In the genomic region with DNA sequence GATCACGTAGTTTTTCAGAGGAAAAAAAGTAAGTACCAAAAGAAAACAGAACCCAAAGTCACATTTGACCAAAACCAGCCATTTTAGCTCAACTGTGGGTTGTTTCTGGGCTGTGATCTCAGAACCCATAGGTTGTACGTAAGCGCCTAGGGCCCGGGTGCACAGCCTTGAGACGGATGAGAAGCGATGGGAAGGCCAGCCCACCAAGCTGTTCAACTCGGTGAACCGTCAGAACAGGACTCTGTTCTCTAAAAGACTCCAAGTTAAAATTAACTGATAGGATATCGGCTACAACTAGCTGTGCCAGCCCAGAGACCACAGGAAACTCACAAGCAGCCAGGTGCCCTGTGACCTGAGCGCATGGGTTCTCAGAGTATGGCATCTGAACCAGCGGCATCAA, we compare ENCODE assay signal across 17 cellular contexts. TPM values are rescaled to one million over a fixed set of nuclear protein-coding genes. Genes with fewer than 3 reads are reported as not detected.
DNase-seq lines count a peak whose midpoint lies in the region; ATAC-seq and TF ChIP-seq lines count a peak whose summit lies in the region.
"Had no signal": no experiment of that assay in that cellular context is flagged by ENCODE, and none has a peak within 500 bp of the region (broad histone marks: within the 10 kb centered on the region; RNA-seq: fewer than 3 reads in every experiment).

No MANE protein-coding gene starts in this region.

- TF ChIP-seq CTCF in HFFc6 (IDR thresholded peaks at IDR 0.05) (no peak), endodermal cell (conservative IDR thresholded peaks at IDR 0.05) (no peak)

- no peak for DNase-seq in activated T-cell treated with anti-CD3 and anti-CD28 coated beads, Interleukin-2, amount 50 U/mL, for 24 hours
- DNase-seq in activated T-cell treated with anti-CD3 and anti-CD28 coated beads, Interleukin-2, amount 50 U/mL, for 4 hours: no peak
- DNase-seq in HFFc6 (no peak), endodermal cell (no peak), middle frontal gyrus (ENCODE audit: extremely low spot score, low spot score) (no peak), 8988T (no peak)
- DNase-seq in stimulated activated naive B cell treated with anti-CD40 and anti-IgM and Interleukin-4, amounts not matched to agents 10 μg/mL and 1 μg/mL and 100 μg/mL, for 72 hours: no peak
- DNase-seq: Caco-2, NCI-H1930, NCI-H2171, NCI-H774, PC-9 had no signal

- H3K27me3 ChIP-seq in endodermal cell (ENCODE audit: control insufficient read depth, insufficient read depth, low read length, poor library complexity, severe bottlenecking): no peaks in the 10 kb centered on the region

- H3K9me3 Mint-ChIP-seq in activated T-cell treated with anti-CD3 and anti-CD28 coated beads, Interleukin-2, amount 50 U/mL, for 24 hours: no peaks in the 10 kb centered on the region
- H3K9me3 Mint-ChIP-seq in activated T-cell treated with anti-CD3 and anti-CD28 coated beads, Interleukin-2, amount 50 U/mL, for 4 hours: no peaks in the 10 kb centered on the region
- H3K9me3 Mint-ChIP-seq in HFFc6 (no peaks in the 10 kb centered on the region), endodermal cell (no peaks in the 10 kb centered on the region)
- no peaks in the 10 kb centered on the region for H3K9me3 Mint-ChIP-seq in stimulated activated naive B cell treated with anti-CD40 and anti-IgM and Interleukin-4, amounts not matched to agents 10 μg/mL and 1 μg/mL and 100 μg/mL, for 72 hours
- H3K9me3 Mint-ChIP-seq: IgD-negative memory B cell had no signal

- no peak overlapping the region for H3K4me3 Mint-ChIP-seq in activated T-cell treated with anti-CD3 and anti-CD28 coated beads, Interleukin-2, amount 50 U/mL, for 24 hours
- no peak overlapping the region for H3K4me3 Mint-ChIP-seq in activated T-cell treated with anti-CD3 and anti-CD28 coated beads, Interleukin-2, amount 50 U/mL, for 4 hours
- H3K4me3 Mint-ChIP-seq in HFFc6 (no peak overlapping the region), endodermal cell (no peak overlapping the region)
- no peak overlapping the region for H3K4me3 Mint-ChIP-seq in stimulated activated naive B cell treated with anti-CD40 and anti-IgM and Interleukin-4, amounts not matched to agents 10 μg/mL and 1 μg/mL and 100 μg/mL, for 72 hours
- H3K4me3 Mint-ChIP-seq: IgD-negative memory B cell had no signal

- H3K4me3 ChIP-seq in endodermal cell (ENCODE audit: low read length): no peak overlapping the region
- H3K4me3 ChIP-seq: HAP-1, PC-9 had no signal

- H3K27ac ChIP-seq in endodermal cell (ENCODE audit: low read depth, low read length): no peak overlapping the region
- H3K27ac ChIP-seq: C4-2B, PC-9 had no signal

- H3K9ac ChIP-seq in endodermal cell (ENCODE audit: extremely low read depth, low read length, poor library complexity, severe bottlenecking): no peak overlapping the region

- no peak for ATAC-seq in activated T-cell treated with anti-CD3 and anti-CD28 coated beads, Interleukin-2, amount 50 U/mL, for 4 hours
- ATAC-seq in stimulated activated naive B cell treated with anti-CD40 and anti-IgM and Interleukin-4, amounts not matched to agents 10 μg/mL and 1 μg/mL and 100 μg/mL, for 72 hours (replicated peaks): no peak
- ATAC-seq in GM21717 (IDR thresholded peaks at IDR 0.05; ENCODE audit: unreplicated experiment): no peak
- ATAC-seq: Right ventricle myocardium inferior had no signal

- peaks cover 100% of the 10 kb centered on the region for H3K36me3 Mint-ChIP-seq in activated T-cell treated with anti-CD3 and anti-CD28 coated beads, Interleukin-2, amount 50 U/mL, for 24 hours (ENCODE audit: low read depth)
- H3K36me3 Mint-ChIP-seq in activated T-cell treated with anti-CD3 and anti-CD28 coated beads, Interleukin-2, amount 50 U/mL, for 4 hours (ENCODE audit: insufficient read depth): peaks cover 55% of the 10 kb centered on the region
- peaks cover 51% of the 10 kb centered on the region for H3K36me3 Mint-ChIP-seq in HFFc6 (ENCODE audit: low read depth)
- peaks cover 95% of the 10 kb centered on the region for H3K36me3 Mint-ChIP-seq in endodermal cell (ENCODE audit: low read depth)
- H3K36me3 Mint-ChIP-seq in stimulated activated naive B cell treated with anti-CD40 and anti-IgM and Interleukin-4, amounts not matched to agents 10 μg/mL and 1 μg/mL and 100 μg/mL, for 72 hours: peaks cover 42 to 68% of the 10 kb centered on the region in 2 donors

- no peaks in the 10 kb centered on the region for H3K27me3 Mint-ChIP-seq in activated T-cell treated with anti-CD3 and anti-CD28 coated beads, Interleukin-2, amount 50 U/mL, for 24 hours
- H3K27me3 Mint-ChIP-seq in activated T-cell treated with anti-CD3 and anti-CD28 coated beads, Interleukin-2, amount 50 U/mL, for 4 hours (ENCODE audit: low read depth): no peaks in the 10 kb centered on the region
- H3K27me3 Mint-ChIP-seq in HFFc6 (ENCODE audit: insufficient read depth) (peaks cover 5% of the 10 kb centered on the region), endodermal cell (ENCODE audit: insufficient read depth) (no peaks in the 10 kb centered on the region)
- H3K27me3 Mint-ChIP-seq in stimulated activated naive B cell treated with anti-CD40 and anti-IgM and Interleukin-4, amounts not matched to agents 10 μg/mL and 1 μg/mL and 100 μg/mL, for 72 hours: no peaks in the 10 kb centered on the region
- H3K27me3 Mint-ChIP-seq: IgD-negative memory B cell had no signal

- WGBS in endodermal cell (ENCODE audit: insufficient coverage in 1 of 2, insufficient read length in 1 of 2), 2 experiments: 94% methylated on average over 9 to 11 of the region's 11 CpGs

- peak overlapping the region; percentile 69 for H3K27ac Mint-ChIP-seq in activated T-cell treated with anti-CD3 and anti-CD28 coated beads, Interleukin-2, amount 50 U/mL, for 24 hours
- peak overlapping the region; percentile 31 for H3K27ac Mint-ChIP-seq in HFFc6
- peak overlapping the region; percentile 68 for H3K27ac Mint-ChIP-seq in endodermal cell
- H3K27ac Mint-ChIP-seq in stimulated activated naive B cell treated with anti-CD40 and anti-IgM and Interleukin-4, amounts not matched to agents 10 μg/mL and 1 μg/mL and 100 μg/mL, for 72 hours: peak overlapping the region; percentile 20

- H3K36me3 ChIP-seq in endodermal cell (ENCODE audit: control insufficient read depth, insufficient read depth, low read length): peaks cover 98% of the 10 kb centered on the region

- H3K4me1 ChIP-seq in endodermal cell (ENCODE audit: control insufficient read depth, insufficient read depth, low read length): peaks cover 5% of the 10 kb centered on the region
- H3K4me1 ChIP-seq: Caco-2, HAP-1 had no signal

- no peaks in the 10 kb centered on the region for H3K9me3 ChIP-seq in endodermal cell (ENCODE audit: control insufficient read depth, low read length)
- H3K9me3 ChIP-seq: Caco-2, HAP-1 had no signal

- peaks cover 7% of the 10 kb centered on the region for H3K4me1 Mint-ChIP-seq in activated T-cell treated with anti-CD3 and anti-CD28 coated beads, Interleukin-2, amount 50 U/mL, for 24 hours (ENCODE audit: low read depth)
- peaks cover 4% of the 10 kb centered on the region for H3K4me1 Mint-ChIP-seq in activated T-cell treated with anti-CD3 and anti-CD28 coated beads, Interleukin-2, amount 50 U/mL, for 4 hours (ENCODE audit: low read depth)
- H3K4me1 Mint-ChIP-seq in HFFc6 (ENCODE audit: low read depth): no peaks in the 10 kb centered on the region
- peaks cover 6% of the 10 kb centered on the region for H3K4me1 Mint-ChIP-seq in endodermal cell
- peaks cover 19 to 22% of the 10 kb centered on the region in 2 donors for H3K4me1 Mint-ChIP-seq in stimulated activated naive B cell treated with anti-CD40 and anti-IgM and Interleukin-4, amounts not matched to agents 10 μg/mL and 1 μg/mL and 100 μg/mL, for 72 hours

RNA-seq across cellular contexts. Expression of a gene that starts 28.3 kb away (rescaled TPM):
- total RNA-seq in activated T-cell treated with anti-CD3 and anti-CD28 coated beads, Interleukin-2, amount 50 U/mL, for 4 hours: 100 to 1,000 TPM; 112 to 125 (median 124) TPM
- 100 to 1,000 TPM; 215 to 270 (median 241) TPM for total RNA-seq in HFFc6 (2021; fragmentation: NEBNext Ultra II Directional; extraction: Animal tissue kit (Norgen Biotek cat#: 25700))
- total RNA-seq in endodermal cell: 100 to 1,000 TPM; 379 to 396 TPM
- polyA plus RNA-seq in endodermal cell (2013, experiment 1 of 2): 222 TPM
- polyA plus RNA-seq in endodermal cell (2013, experiment 2 of 2): 219 TPM
